ENCODE assay signal across 18 cellular contexts in genomic region chr3:179503640-179504039, GRCh38. TPM values are rescaled to one million over a fixed set of nuclear protein-coding genes. Genes with fewer than 3 reads are reported as not detected.
A peak's percentile ranks its signal among the peaks of the same experiment; 100 is the strongest.
DNase-seq lines count a peak whose midpoint lies in the region; ATAC-seq and TF ChIP-seq lines count a peak whose summit lies in the region.
"Had no signal": no experiment of that assay in that cellular context is flagged by ENCODE, and none has a peak within 500 bp of the region (broad histone marks: within the 10 kb centered on the region; RNA-seq: fewer than 3 reads in every experiment).

No MANE protein-coding gene starts in this region.

- H3K56ac ChIP-seq in mesendoderm (ENCODE audit: low read length) = no peak overlapping the region

- H3K4me2 ChIP-seq in mesendoderm (ENCODE audit: low read length) = no peak overlapping the region
- H3K4me2 ChIP-seq: BLaER1 had no signal

- H3K4me3 Mint-ChIP-seq in WTC11 = no peak overlapping the region
- H3K4me3 Mint-ChIP-seq: B cell; CD4-positive, CD25-positive, alpha-beta regulatory T cell; CD8-positive, alpha-beta T cell; H9 had no signal

- no peaks in the 10 kb centered on the region for H3K79me2 ChIP-seq in mesendoderm (ENCODE audit: control insufficient read depth, insufficient read depth, low read length)

- DNase-seq in NCI-H69 (lab: John Stamatoyannopoulos, UW) (peak; percentile 71), astrocyte of the hippocampus (ENCODE audit: low read depth, low spot score) (peak; percentile 49), epithelial cell of esophagus (ENCODE audit: low read depth) (peak; percentile 39), mesendoderm (peak; percentile 21), DMS114 treated with DMSO at 0.1 percent for 48 hours (lab: John Stamatoyannopoulos, UW; ENCODE audit: unreplicated experiment) (no peak), WTC11 (ENCODE audit: low spot score) (no peak), T-helper 1 cell (no peak)
- DNase-seq: CD4-positive, CD25-positive, alpha-beta regulatory T cell; CD8-positive, alpha-beta T cell; DMS79; EL; GDM1; GM23248; H9 had no signal

- peak overlapping the region; percentile 60 for H3K18ac ChIP-seq in mesendoderm (ENCODE audit: low read length)

- H3K4me1 Mint-ChIP-seq in WTC11 = no peaks in the 10 kb centered on the region
- H3K4me1 Mint-ChIP-seq: B cell; CD4-positive, CD25-positive, alpha-beta regulatory T cell; H9 had no signal

- no peak overlapping the region for H3K27ac Mint-ChIP-seq in WTC11
- H3K27ac Mint-ChIP-seq: B cell; CD4-positive, CD25-positive, alpha-beta regulatory T cell; CD8-positive, alpha-beta T cell; H9 had no signal

- H2BK5ac ChIP-seq in mesendoderm (ENCODE audit: low read length) = no peak overlapping the region

- H2AK5ac ChIP-seq in mesendoderm (ENCODE audit: low read length) = no peak overlapping the region

- H2BK120ac ChIP-seq in mesendoderm (ENCODE audit: low read depth, low read length) = no peak overlapping the region

- H3K9me3 Mint-ChIP-seq in WTC11 = peaks cover 18% of the 10 kb centered on the region; the same call in 1 of the 2 replicates

- H3K27me3 Mint-ChIP-seq in WTC11 (ENCODE audit: low read depth) = peaks cover 4% of the 10 kb centered on the region; the same call in 1 of the 2 replicates

- peaks cover 5% of the 10 kb centered on the region for H3K4me1 ChIP-seq in mesendoderm (ENCODE audit: control insufficient read depth, low read depth, low read length)

- no peak for ATAC-seq in WTC11
- ATAC-seq: CD8-positive, alpha-beta T cell; HCT116 had no signal

- H3K27ac ChIP-seq in mesendoderm (ENCODE audit: low read depth, low read length) = no peak overlapping the region
- H3K27ac ChIP-seq: BLaER1, C4-2B, GM23248 had no signal

- H2BK15ac ChIP-seq in mesendoderm (replicated peaks; ENCODE audit: low read depth) = no peak overlapping the region

- H3K79me1 ChIP-seq in mesendoderm (ENCODE audit: low read length) = no peaks in the 10 kb centered on the region

- CTCF ChIA-PET in WTC11 (lab: Charles Lee) = no interaction called here

- no peak overlapping the region for H4K5ac ChIP-seq in mesendoderm (ENCODE audit: low read length)

- POLR2A ChIA-PET in WTC11 (lab: Charles Lee) = no interaction called here

- no peak overlapping the region for H3K23ac ChIP-seq in mesendoderm (ENCODE audit: low read length)

- H3K36me3 ChIP-seq in mesendoderm (ENCODE audit: control insufficient read depth, insufficient read depth, low read length) = no peaks in the 10 kb centered on the region
- H3K36me3 ChIP-seq: BLaER1 had no signal

- no peaks in the 10 kb centered on the region for H3K36me3 Mint-ChIP-seq in WTC11
- H3K36me3 Mint-ChIP-seq: CD4-positive, CD25-positive, alpha-beta regulatory T cell; CD8-positive, alpha-beta T cell had no signal

- no CpG with 5 or more reads among the region's 1 CpG for WGBS in mesendoderm (ENCODE audit: extremely low coverage, insufficient coverage, low lambda C conversion rate)

- no peak overlapping the region for H3K4ac ChIP-seq in mesendoderm (ENCODE audit: low read depth, low read length)

- no peak overlapping the region for H4K8ac ChIP-seq in mesendoderm (ENCODE audit: low read depth, low read length)

- no peak overlapping the region for H3K4me3 ChIP-seq in epithelial cell of esophagus (ENCODE audit: low read length)
- H3K4me3 ChIP-seq in mesendoderm (ENCODE audit: low read length) = no peak overlapping the region
- H3K4me3 ChIP-seq: BLaER1, GM23248 had no signal

- no peak for TF ChIP-seq CTCF in epithelial cell of esophagus (IDR thresholded peaks at IDR 0.05; ENCODE audit: insufficient read depth, low read depth, low read length, missing control alignments)
- no peak for TF ChIP-seq CTCF in WTC11 (IDR thresholded peaks at IDR 0.05)

- H3K27me3 ChIP-seq in mesendoderm (ENCODE audit: insufficient read depth, low read length, poor library complexity) = no peaks in the 10 kb centered on the region
- H3K27me3 ChIP-seq: BLaER1 had no signal

- no peak overlapping the region for H3K9ac ChIP-seq in mesendoderm (ENCODE audit: low read length)
- H3K9ac ChIP-seq: BLaER1, GM23248 had no signal

TF ChIP-seq in WTC11, 78 proteins besides CTCF, POLR2A, EP300 and RAD21 (continues in another document):
- TF ChIP-seq IRF1 (CRISPR knock-in tag; IDR thresholded peaks at IDR 0.05) (no peak), ZSCAN18 (CRISPR knock-in tag; IDR thresholded peaks at IDR 0.05) (no peak), JUN (CRISPR knock-in tag; IDR thresholded peaks at IDR 0.05) (no peak), RELA (CRISPR knock-in tag; IDR thresholded peaks at IDR 0.05; ENCODE audit: borderline replicate concordance) (no peak), FOXP1 (CRISPR knock-in tag; IDR thresholded peaks at IDR 0.05; ENCODE audit: borderline replicate concordance) (no peak), ZNF425 (CRISPR knock-in tag; conservative IDR thresholded peaks at IDR 0.05) (no peak), ETV6 (CRISPR knock-in tag; IDR thresholded peaks at IDR 0.05) (no peak), ZNF232 (CRISPR knock-in tag; IDR thresholded peaks at IDR 0.05) (no peak), MXD4 (CRISPR knock-in tag; IDR thresholded peaks at IDR 0.05; ENCODE audit: borderline replicate concordance) (no peak)
- TF ChIP-seq, protein P1, sequence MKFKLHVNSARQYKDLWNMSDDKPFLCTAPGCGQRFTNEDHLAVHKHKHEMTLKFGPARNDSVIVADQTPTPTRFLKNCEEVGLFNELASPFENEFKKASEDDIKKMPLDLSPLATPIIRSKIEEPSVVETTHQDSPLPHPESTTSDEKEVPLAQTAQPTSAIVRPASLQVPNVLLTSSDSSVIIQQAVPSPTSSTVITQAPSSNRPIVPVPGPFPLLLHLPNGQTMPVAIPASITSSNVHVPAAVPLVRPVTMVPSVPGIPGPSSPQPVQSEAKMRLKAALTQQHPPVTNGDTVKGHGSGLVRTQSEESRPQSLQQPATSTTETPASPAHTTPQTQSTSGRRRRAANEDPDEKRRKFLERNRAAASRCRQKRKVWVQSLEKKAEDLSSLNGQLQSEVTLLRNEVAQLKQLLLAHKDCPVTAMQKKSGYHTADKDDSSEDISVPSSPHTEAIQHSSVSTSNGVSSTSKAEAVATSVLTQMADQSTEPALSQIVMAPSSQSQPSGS (CRISPR knock-in tag; IDR thresholded peaks at IDR 0.05; ENCODE audit: borderline replicate concordance, low read depth) = no peak
- TF ChIP-seq, protein P2, sequence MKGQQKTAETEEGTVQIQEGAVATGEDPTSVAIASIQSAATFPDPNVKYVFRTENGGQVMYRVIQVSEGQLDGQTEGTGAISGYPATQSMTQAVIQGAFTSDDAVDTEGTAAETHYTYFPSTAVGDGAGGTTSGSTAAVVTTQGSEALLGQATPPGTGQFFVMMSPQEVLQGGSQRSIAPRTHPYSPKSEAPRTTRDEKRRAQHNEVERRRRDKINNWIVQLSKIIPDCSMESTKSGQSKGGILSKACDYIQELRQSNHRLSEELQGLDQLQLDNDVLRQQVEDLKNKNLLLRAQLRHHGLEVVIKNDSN (CRISPR knock-in tag; IDR thresholded peaks at IDR 0.05) = no peak

RNA-seq across cellular contexts. Expression of gene GNB4, which starts 52.4 kb away (rescaled TPM):
- 44.9 TPM for polyA plus RNA-seq in mesendoderm (2013, experiment 1 of 2)
- 45.5 TPM for polyA plus RNA-seq in mesendoderm (2013, experiment 2 of 2)
- total RNA-seq in WTC11 (2021) = 33.8 to 38.2 TPM (median 36.7 TPM) in 3 replicates

RNA-seq across cellular contexts. Expression of gene ACTL6A, which starts 59.1 kb away (rescaled TPM):
- 93.1 TPM for polyA plus RNA-seq in mesendoderm (2013, experiment 1 of 2)
- 90.0 TPM for polyA plus RNA-seq in mesendoderm (2013, experiment 2 of 2)
- 71.6 to 82.9 TPM (median 74.6 TPM) in 3 replicates for total RNA-seq in WTC11 (2021)

Comparison
In these comparisons a context has a peak if more than half of its experiments do, and no peak if none do; other contexts are left out.
1. DNase-seq: peak in NCI-H69 (single experiment), astrocyte of the hippocampus (single experiment), epithelial cell of esophagus (single experiment) and mesendoderm (single experiment); none in DMS114 treated with DMSO at 0.1 percent for 48 hours (single experiment), WTC11 (single experiment) and T-helper 1 cell (0 of 5).